In genomic region chrX:108439961-108440696, GRCh38 we compare ENCODE assay signal across 8 cellular contexts. TPM values are rescaled to one million over a fixed set of nuclear protein-coding genes. Genes with fewer than 3 reads are reported as not detected.
DNase-seq lines count a peak whose midpoint lies in the region; ATAC-seq lines count a peak whose summit lies in the region.

No MANE protein-coding gene starts in this region.

- H3K36me3 Mint-ChIP-seq in activated naive CD8-positive, alpha-beta T cell = no peaks in the 10 kb centered on the region
- no peaks in the 10 kb centered on the region for H3K36me3 Mint-ChIP-seq in activated CD4-positive, alpha-beta T cell treated with anti-CD3 and anti-CD28 coated beads, Interleukin-2, amount 10 ng/mL, durations not matched to agents 24 days and 14 days (ENCODE audit: low read depth)

- ATAC-seq in stimulated activated naive CD8-positive, alpha-beta T cell treated with anti-CD3 and anti-CD28 coated beads, Interleukin-15, amount 100 ng/mL, for 72 hours = no peak
- ATAC-seq in HG02571 (IDR thresholded peaks at IDR 0.05; ENCODE audit: unreplicated experiment) = no peak

- no peak overlapping the region for H3K27ac Mint-ChIP-seq in activated naive CD8-positive, alpha-beta T cell
- no peak overlapping the region for H3K27ac Mint-ChIP-seq in stimulated activated naive CD8-positive, alpha-beta T cell treated with anti-CD3 and anti-CD28 coated beads, Interleukin-15, amount 100 ng/mL, for 72 hours
- H3K27ac Mint-ChIP-seq in activated CD4-positive, alpha-beta T cell treated with anti-CD3 and anti-CD28 coated beads, Interleukin-2, amount 10 ng/mL, durations not matched to agents 24 days and 14 days = no peak overlapping the region

- peak overlapping the region; percentile 72 for H3K4me3 Mint-ChIP-seq in activated naive CD8-positive, alpha-beta T cell
- H3K4me3 Mint-ChIP-seq in stimulated activated naive CD8-positive, alpha-beta T cell treated with anti-CD3 and anti-CD28 coated beads, Interleukin-15, amount 100 ng/mL, for 72 hours = peak overlapping the region; percentile 49 to 76
- no peak overlapping the region for H3K4me3 Mint-ChIP-seq in activated CD4-positive, alpha-beta T cell treated with anti-CD3 and anti-CD28 coated beads, Interleukin-2, amount 10 ng/mL, durations not matched to agents 24 days and 14 days

- DNase-seq in DMS 273 (lab: John Stamatoyannopoulos, UW; ENCODE audit: unreplicated experiment) = peak; percentile 70
- no peak for DNase-seq in DMS 273 treated with DMSO at 0.1 percent for 48 hours (lab: John Stamatoyannopoulos, UW)
- no peak for DNase-seq in stimulated activated naive CD8-positive, alpha-beta T cell treated with anti-CD3 and anti-CD28 coated beads, Interleukin-15, amount 100 ng/mL, for 72 hours
- DNase-seq in NCI-H1436 treated with DMSO at 0.1 percent for 48 hours (lab: John Stamatoyannopoulos, UW) = no peak
- DNase-seq in activated CD4-positive, alpha-beta T cell treated with anti-CD3 and anti-CD28 coated beads, Interleukin-2, amount 10 ng/mL, durations not matched to agents 24 days and 14 days = no peak

- H3K4me3 ChIP-seq in iPS-11a (ENCODE audit: low read depth, low read length) = peak overlapping the region; percentile 42

- H3K27me3 Mint-ChIP-seq in activated naive CD8-positive, alpha-beta T cell = peaks cover 11% of the 10 kb centered on the region
- peaks cover 28% of the 10 kb centered on the region for H3K27me3 Mint-ChIP-seq in stimulated activated naive CD8-positive, alpha-beta T cell treated with anti-CD3 and anti-CD28 coated beads, Interleukin-15, amount 100 ng/mL, for 72 hours
- peaks cover 28% of the 10 kb centered on the region for H3K27me3 Mint-ChIP-seq in activated CD4-positive, alpha-beta T cell treated with anti-CD3 and anti-CD28 coated beads, Interleukin-2, amount 10 ng/mL, durations not matched to agents 24 days and 14 days

- intact Hi-C loops in activated CD4-positive, alpha-beta T cell treated with anti-CD3 and anti-CD28 coated beads, Interleukin-2, amount 10 ng/mL, durations not matched to agents 24 days and 14 days (cut with micrococcal nuclease) = no loop called here

- peaks cover 3% of the 10 kb centered on the region for H3K4me1 Mint-ChIP-seq in activated naive CD8-positive, alpha-beta T cell (ENCODE audit: low read depth)
- H3K4me1 Mint-ChIP-seq in stimulated activated naive CD8-positive, alpha-beta T cell treated with anti-CD3 and anti-CD28 coated beads, Interleukin-15, amount 100 ng/mL, for 72 hours = peaks cover 8% of the 10 kb centered on the region
- no peaks in the 10 kb centered on the region for H3K4me1 Mint-ChIP-seq in activated CD4-positive, alpha-beta T cell treated with anti-CD3 and anti-CD28 coated beads, Interleukin-2, amount 10 ng/mL, durations not matched to agents 24 days and 14 days

- no peaks in the 10 kb centered on the region for H3K9me3 Mint-ChIP-seq in activated naive CD8-positive, alpha-beta T cell (ENCODE audit: low read depth)
- no peaks in the 10 kb centered on the region for H3K9me3 Mint-ChIP-seq in stimulated activated naive CD8-positive, alpha-beta T cell treated with anti-CD3 and anti-CD28 coated beads, Interleukin-15, amount 100 ng/mL, for 72 hours
- H3K9me3 Mint-ChIP-seq in activated CD4-positive, alpha-beta T cell treated with anti-CD3 and anti-CD28 coated beads, Interleukin-2, amount 10 ng/mL, durations not matched to agents 24 days and 14 days = no peaks in the 10 kb centered on the region

RNA-seq across cellular contexts. Expression of gene COL4A5, which starts 0.5 kb away (rescaled TPM):
- not detected in 2 replicates for total RNA-seq in activated CD4-positive, alpha-beta T cell treated with anti-CD3 and anti-CD28 coated beads, Interleukin-2, amount 10 ng/mL, durations not matched to agents 24 days and 14 days

RNA-seq across cellular contexts. Expression of gene COL4A6, which starts 1.9 kb away (rescaled TPM):
- not detected in 2 replicates for total RNA-seq in activated CD4-positive, alpha-beta T cell treated with anti-CD3 and anti-CD28 coated beads, Interleukin-2, amount 10 ng/mL, durations not matched to agents 24 days and 14 days
